9 cellular contexts compared by ENCODE assay signal in the genomic region with DNA sequence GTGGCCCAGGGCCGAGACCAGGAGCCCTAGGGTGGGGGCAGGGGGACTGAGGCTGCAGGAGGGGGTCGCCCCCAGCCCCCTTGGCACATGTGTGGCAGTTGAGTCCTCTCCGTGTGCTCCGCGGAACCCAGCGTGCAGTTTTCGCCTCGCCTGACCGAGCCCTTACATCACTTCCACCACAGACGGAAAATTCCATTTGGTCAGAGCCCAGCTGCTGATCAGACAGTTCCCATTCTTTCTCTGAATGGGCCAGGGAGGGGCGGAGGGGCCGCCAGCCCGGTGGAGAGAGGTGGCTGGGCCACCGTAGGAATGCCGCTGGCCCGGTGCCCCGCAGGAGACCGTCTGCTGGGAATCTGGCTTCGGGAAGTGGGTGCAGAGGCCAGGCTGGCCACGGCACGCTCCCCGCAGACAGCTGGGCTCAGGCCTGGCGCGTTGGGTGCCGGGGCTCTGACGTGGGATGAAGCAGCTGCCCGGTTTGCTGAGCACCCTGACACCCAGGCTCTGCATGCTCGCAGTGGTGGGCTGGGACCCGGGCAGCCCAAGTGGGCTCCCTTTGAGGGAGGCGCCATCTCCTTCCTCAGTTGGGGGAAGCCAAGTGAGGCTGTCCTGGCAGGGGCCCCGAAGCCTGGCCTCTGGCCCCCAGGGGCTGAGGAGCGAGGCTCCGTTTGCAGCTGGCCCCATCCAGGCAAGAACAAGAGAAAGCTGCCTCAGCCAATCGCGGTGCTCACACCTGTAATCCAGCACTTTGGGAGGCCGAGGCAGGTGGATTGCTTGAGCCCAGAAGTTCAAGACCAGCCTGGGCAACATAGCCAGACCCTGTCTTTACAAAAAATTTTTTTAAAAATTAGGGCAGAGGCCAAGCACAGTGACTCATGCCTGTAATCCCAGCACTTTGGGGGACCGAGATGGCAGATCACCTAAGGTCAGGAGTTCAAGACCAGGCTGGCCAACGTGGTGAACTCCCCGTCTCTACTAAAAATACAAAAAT. TPM values are rescaled to one million over a fixed set of nuclear protein-coding genes. Genes with fewer than 3 reads are reported as not detected.
A peak's percentile ranks its signal among the peaks of the same experiment; 100 is the strongest.
DNase-seq lines count a peak whose midpoint lies in the region; ATAC-seq and TF ChIP-seq lines count a peak whose summit lies in the region.
"Had no signal": no experiment of that assay in that cellular context is flagged by ENCODE, and none has a peak within 500 bp of the region (broad histone marks: within the 10 kb centered on the region; RNA-seq: fewer than 3 reads in every experiment).

No MANE protein-coding gene starts in this region.

- peaks cover 8 to 18% (median 11%) of the 10 kb centered on the region in 4 donors for H3K4me1 Mint-ChIP-seq in CD4-positive, alpha-beta memory T cell

- H3K9me3 Mint-ChIP-seq in CD4-positive, alpha-beta memory T cell: no peaks in the 10 kb centered on the region

- H3K36me3 Mint-ChIP-seq in CD4-positive, alpha-beta memory T cell: peaks cover 0 to 2% of the 10 kb centered on the region in 2 donors

- no peaks in the 10 kb centered on the region for H3K9me3 ChIP-seq in NT2/D1 (ENCODE audit: insufficient read depth, low read length)
- no peaks in the 10 kb centered on the region for H3K9me3 ChIP-seq in left lung
- no peaks in the 10 kb centered on the region for H3K9me3 ChIP-seq in CD4-positive, alpha-beta memory T cell (ENCODE audit: control insufficient read depth in 1 of 2, low read length in 2 of 2)

- DNase-seq in NT2/D1 (ENCODE audit: low read depth, low spot score): peak; percentile 84
- DNase-seq in dermis blood vessel endothelial cell: peak; percentile 99
- DNase-seq in left lung: peak; percentile 92
- DNase-seq in stromal cell of bone marrow (ENCODE audit: low read depth): peak; percentile 81
- DNase-seq in stimulated activated CD4-positive, alpha-beta T cell treated with anti-CD3 and anti-CD28 coated beads, Interleukin-15, amount 100 ng/mL, for 24 hours: no peak
- DNase-seq in CD4-positive, alpha-beta memory T cell: no peak

- no peak for TF ChIP-seq CTCF in left lung (IDR thresholded peaks at IDR 0.05)

- H3K27ac Mint-ChIP-seq in CD4-positive, alpha-beta memory T cell: no peak overlapping the region

- peak overlapping the region; percentile 8 for H3K4me3 ChIP-seq in NT2/D1 (ENCODE audit: insufficient read length, low read depth)
- H3K4me3 ChIP-seq in left lung: peak overlapping the region in 1 of 2 donors; percentile 27
- no peak overlapping the region for H3K4me3 ChIP-seq in CD4-positive, alpha-beta memory T cell (ENCODE audit: low read length in 2 of 2)

- H3K27me3 Mint-ChIP-seq in CD4-positive, alpha-beta memory T cell: no peaks in the 10 kb centered on the region

- intact Hi-C loops in left lung (cut with DNase I): no loop called here
- intact Hi-C loops in CD4-positive, alpha-beta memory T cell (cut with micrococcal nuclease): no loop called here

- H3K4me1 ChIP-seq in NT2/D1 (ENCODE audit: insufficient read depth, insufficient read length) (peaks cover 59% of the 10 kb centered on the region), left lung (peaks cover 51 to 96% of the 10 kb centered on the region in 2 donors)
- peaks cover 14% of the 10 kb centered on the region for H3K4me1 ChIP-seq in CD4-positive, alpha-beta memory T cell (ENCODE audit: insufficient read depth, low read length)

- peak overlapping the region; percentile 52 for H3K9ac ChIP-seq in NT2/D1 (ENCODE audit: insufficient read length, low read depth)

- no peak overlapping the region for H3K4me3 Mint-ChIP-seq in CD4-positive, alpha-beta memory T cell

- CTCF ChIA-PET in CD4-positive, alpha-beta memory T cell (lab: Charles Lee; ENCODE audit: partially characterized antibody): no interaction called here

- POLR2A ChIA-PET in CD4-positive, alpha-beta memory T cell (lab: Charles Lee; ENCODE audit: partially characterized antibody): interaction anchor here (0.7 kb wide), 1 partner anchor 11 kb away, joined by 4 read pairs; no protein-coding TSS in a partner anchor

- H3K27me3 ChIP-seq in NT2/D1 (ENCODE audit: insufficient read depth, insufficient read length) (no peaks in the 10 kb centered on the region), left lung (no peaks in the 10 kb centered on the region)
- H3K27me3 ChIP-seq in CD4-positive, alpha-beta memory T cell (ENCODE audit: insufficient read depth, low read length): no peaks in the 10 kb centered on the region

- peak; percentile 46 for ATAC-seq in GM19463 (IDR thresholded peaks at IDR 0.05; ENCODE audit: unreplicated experiment)
- ATAC-seq in left lung: peak; percentile 81
- ATAC-seq in HG03378 (IDR thresholded peaks at IDR 0.05; ENCODE audit: unreplicated experiment): no peak

- peak overlapping the region; percentile 82 to 88 for H3K27ac ChIP-seq in left lung
- no peak overlapping the region for H3K27ac ChIP-seq in CD4-positive, alpha-beta memory T cell (ENCODE audit: low read depth, low read length)

- H3K36me3 ChIP-seq in NT2/D1 (ENCODE audit: insufficient read depth, insufficient read length, low read length) (peaks cover 59% of the 10 kb centered on the region), left lung (peaks cover 0 to 6% of the 10 kb centered on the region in 2 donors)
- H3K36me3 ChIP-seq in CD4-positive, alpha-beta memory T cell (ENCODE audit: insufficient read depth, low read length): no peaks in the 10 kb centered on the region

RNA-seq across cellular contexts. Expression of gene TTYH3, which starts 9.9 kb away (rescaled TPM):
- total RNA-seq in dermis blood vessel endothelial cell (72.8 and 159 TPM in 2 replicates), left lung (100 to 1,000 TPM in 1 of 2 donors, 10 to 100 TPM in 1; 82.9 to 105 TPM)
- total RNA-seq in CD4-positive, alpha-beta memory T cell: 10 to 100 TPM; 10.3 to 12.0 TPM
- 1 to 10 TPM in 1 of 2 donors, under 1 TPM in 1; 0.14 to 1.3 TPM for polyA plus RNA-seq in CD4-positive, alpha-beta memory T cell

RNA-seq across cellular contexts. Expression of gene AMZ1, which starts 46.3 kb away (rescaled TPM):
- under 0.01 TPM in 2 replicates for total RNA-seq in dermis blood vessel endothelial cell
- 1 to 10 TPM in 1 of 2 donors, under 1 TPM in 1; 0.13 to 1.3 TPM for total RNA-seq in left lung
- total RNA-seq in CD4-positive, alpha-beta memory T cell: 1 to 10 TPM; 1.6 to 2.0 TPM
- under 1 TPM in 1 of 2 donors, not detected in 1; 0.15 TPM for polyA plus RNA-seq in CD4-positive, alpha-beta memory T cell
- total RNA-seq: activated CD8-positive, alpha-beta memory T cell treated with anti-CD3 and anti-CD28 coated beads for 36 hours had no signal

Comparison
In these comparisons a context has a peak if more than half of its experiments do, and no peak if none do; other contexts are left out.
1. DNase-seq: peak in NT2/D1 (single experiment), dermis blood vessel endothelial cell (single experiment), left lung (2 of 2) and stromal cell of bone marrow (single experiment); none in stimulated activated CD4-positive, alpha-beta T cell treated with anti-CD3 and anti-CD28 coated beads, Interleukin-15, amount 100 ng/mL, for 24 hours (single experiment) and CD4-positive, alpha-beta memory T cell (0 of 5).